8 cellular contexts compared by ENCODE assay signal in genomic region chr5:113294341-113295110, GRCh38.
DNase-seq lines count a peak whose midpoint lies in the region; TF ChIP-seq lines count a peak whose summit lies in the region.

No MANE protein-coding gene starts in this region.

- peaks cover 17% of the 10 kb centered on the region for H3K4me1 Mint-ChIP-seq in HFFc6 (ENCODE audit: low read depth)

- TF ChIP-seq CTCF in GM12872 (IDR thresholded peaks at IDR 0.05; ENCODE audit: insufficient read depth, low read depth, low read length) (0 out of 3 replicates have a peak, but pooled peaks have one; percentile 7), HFFc6 (IDR thresholded peaks at IDR 0.05) (peak; percentile 5; the same call in 1 of the 2 replicates)

- DNase-seq in HFFc6 (peak; percentile 79), NCI-H1105 (lab: John Stamatoyannopoulos, UW) (peak; percentile 61), islet precursor cell (peak; percentile 96), NCI-H510A treated with DMSO at 0.1 percent for 48 hours (lab: John Stamatoyannopoulos, UW) (no peak)
- DNase-seq in activated CD4-positive, CD25-positive, alpha-beta regulatory T cell (lab: John Stamatoyannopoulos, UW) = peak; percentile 14 to 47 (median 34)
- peak; percentile 68 for DNase-seq in central memory CD4-positive, alpha-beta T cell
- DNase-seq in stimulated activated CD4-positive, alpha-beta T cell treated with anti-CD3 and anti-CD28 coated beads, Interleukin-12 subunit alpha, Interleukin-12 subunit beta, amount 100 ng/mL, for 24 hours (ENCODE audit: low read depth in 2 of 2) = peak; percentile 37 to 75

- H3K36me3 Mint-ChIP-seq in HFFc6 (ENCODE audit: low read depth) = no peaks in the 10 kb centered on the region

- no peaks in the 10 kb centered on the region for H3K9me3 Mint-ChIP-seq in HFFc6

- H3K27me3 Mint-ChIP-seq in HFFc6 (ENCODE audit: insufficient read depth) = peaks cover 13% of the 10 kb centered on the region

- H3K4me3 Mint-ChIP-seq in HFFc6 = peak overlapping the region; percentile 95

- peak overlapping the region; percentile 65 for H3K27ac Mint-ChIP-seq in HFFc6
